In the genomic region with DNA sequence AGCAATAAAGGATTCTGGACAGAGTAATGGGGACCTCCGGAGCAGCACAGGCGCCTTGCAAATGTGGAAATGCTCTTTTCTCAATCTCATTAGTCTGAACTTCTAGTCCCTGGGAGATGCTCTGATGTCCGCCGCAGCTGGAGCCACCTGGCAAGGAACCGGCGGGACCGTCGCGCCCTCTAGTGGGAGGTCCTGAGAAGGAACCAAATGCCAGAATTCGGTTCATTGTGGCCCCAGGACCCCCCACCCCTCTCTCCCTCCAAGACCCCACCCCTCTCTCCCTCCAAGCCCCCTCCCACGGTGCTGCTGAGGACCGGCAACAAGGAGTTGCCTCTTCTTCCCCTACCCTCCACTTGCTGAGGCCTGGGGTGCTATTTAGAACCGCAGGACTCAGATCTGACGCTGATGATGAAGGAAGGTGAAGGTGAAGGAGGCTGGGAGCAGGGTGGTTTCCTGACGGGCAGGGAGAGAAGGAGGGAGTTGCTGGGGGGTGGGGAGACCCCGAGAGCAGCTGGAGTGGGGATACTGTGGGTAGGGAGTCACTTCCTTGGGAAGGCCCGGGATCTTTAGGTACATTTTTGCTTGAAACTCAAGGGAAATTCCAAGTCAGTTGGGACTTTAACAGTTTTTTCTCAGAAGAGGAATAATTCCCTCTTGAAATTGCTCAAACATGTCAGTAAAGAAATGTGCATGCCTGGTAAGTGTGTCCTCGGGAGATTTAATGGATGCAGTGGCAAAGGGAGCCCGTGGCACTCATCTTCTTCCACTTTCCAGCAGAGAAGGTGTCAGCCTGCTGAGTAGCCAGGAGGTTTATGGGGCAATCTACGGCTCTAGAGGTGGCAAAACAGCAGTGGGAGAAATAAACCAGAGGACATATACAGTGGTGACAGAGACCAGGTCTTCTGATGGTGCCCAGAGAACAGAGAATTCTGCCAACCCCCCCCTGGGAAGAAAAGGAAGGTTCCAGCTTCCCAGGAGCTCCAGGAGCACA, we compare ENCODE assay signal across 1 cellular context.
TF ChIP-seq lines count a peak whose summit lies in the region.

No MANE protein-coding gene starts in this region.

TF ChIP-seq in HEK293, 187 proteins besides CTCF, POLR2A, EP300 and RAD21 (continued from another document):
- TF ChIP-seq, protein P1, sequence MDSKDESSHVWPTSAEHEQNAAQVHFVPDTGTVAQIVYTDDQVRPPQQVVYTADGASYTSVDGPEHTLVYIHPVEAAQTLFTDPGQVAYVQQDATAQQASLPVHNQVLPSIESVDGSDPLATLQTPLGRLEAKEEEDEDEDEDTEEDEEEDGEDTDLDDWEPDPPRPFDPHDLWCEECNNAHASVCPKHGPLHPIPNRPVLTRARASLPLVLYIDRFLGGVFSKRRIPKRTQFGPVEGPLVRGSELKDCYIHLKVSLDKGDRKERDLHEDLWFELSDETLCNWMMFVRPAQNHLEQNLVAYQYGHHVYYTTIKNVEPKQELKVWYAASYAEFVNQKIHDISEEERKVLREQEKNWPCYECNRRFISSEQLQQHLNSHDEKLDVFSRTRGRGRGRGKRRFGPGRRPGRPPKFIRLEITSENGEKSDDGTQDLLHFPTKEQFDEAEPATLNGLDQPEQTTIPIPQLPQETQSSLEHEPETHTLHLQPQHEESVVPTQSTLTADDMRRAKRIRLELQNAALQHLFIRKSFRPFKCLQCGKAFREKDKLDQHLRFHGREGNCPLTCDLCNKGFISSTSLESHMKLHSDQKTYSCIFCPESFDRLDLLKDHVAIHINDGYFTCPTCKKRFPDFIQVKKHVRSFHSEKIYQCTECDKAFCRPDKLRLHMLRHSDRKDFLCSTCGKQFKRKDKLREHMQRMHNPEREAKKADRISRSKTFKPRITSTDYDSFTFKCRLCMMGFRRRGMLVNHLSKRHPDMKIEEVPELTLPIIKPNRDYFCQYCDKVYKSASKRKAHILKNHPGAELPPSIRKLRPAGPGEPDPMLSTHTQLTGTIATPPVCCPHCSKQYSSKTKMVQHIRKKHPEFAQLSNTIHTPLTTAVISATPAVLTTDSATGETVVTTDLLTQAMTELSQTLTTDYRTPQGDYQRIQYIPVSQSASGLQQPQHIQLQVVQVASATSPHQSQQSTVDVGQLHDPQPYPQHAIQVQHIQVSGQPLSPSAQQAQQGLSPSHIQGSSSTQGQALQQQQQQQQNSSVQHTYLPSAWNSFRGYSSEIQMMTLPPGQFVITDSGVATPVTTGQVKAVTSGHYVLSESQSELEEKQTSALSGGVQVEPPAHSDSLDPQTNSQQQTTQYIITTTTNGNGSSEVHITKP (tag by site-specific recombination; IDR thresholded peaks at IDR 0.05) = no peak
- TF ChIP-seq ZNF701 (tag by site-specific recombination; IDR thresholded peaks at IDR 0.05) (no peak), ZNF654 (tag by site-specific recombination; IDR thresholded peaks at IDR 0.05; ENCODE audit: low read depth) (peak; percentile 75), WT1 (tag by site-specific recombination; IDR thresholded peaks at IDR 0.05) (no peak), ZBTB44 (tag by site-specific recombination; IDR thresholded peaks at IDR 0.05) (0 out of 2 replicates have a peak, but pooled peaks have one; percentile 17), ZNF518A (tag by site-specific recombination; conservative IDR thresholded peaks at IDR 0.05; ENCODE audit: low read depth) (no peak), GLI4 (tag by site-specific recombination; IDR thresholded peaks at IDR 0.05) (no peak), ZNF777 (tag by site-specific recombination; IDR thresholded peaks at IDR 0.05; ENCODE audit: borderline replicate concordance) (no peak), ZSCAN30 (tag by site-specific recombination; IDR thresholded peaks at IDR 0.05) (peak; percentile 30; the same call in 1 of the 2 replicates), ZNF311 (tag by site-specific recombination; IDR thresholded peaks at IDR 0.05; ENCODE audit: borderline replicate concordance) (no peak), ZNF747 (tag by site-specific recombination; IDR thresholded peaks at IDR 0.05) (no peak), ZNF2 (tag by site-specific recombination; IDR thresholded peaks at IDR 0.05) (peak; percentile 86), SALL2 (tag by site-specific recombination; IDR thresholded peaks at IDR 0.05; ENCODE audit: borderline replicate concordance) (no peak), ZNF404 (tag by site-specific recombination; IDR thresholded peaks at IDR 0.05) (no peak), ZFP41 (tag by site-specific recombination; IDR thresholded peaks at IDR 0.05; ENCODE audit: borderline replicate concordance) (no peak), ZNF776 (tag by site-specific recombination; IDR thresholded peaks at IDR 0.05; ENCODE audit: borderline replicate concordance) (no peak), ZNF596 (tag by site-specific recombination; IDR thresholded peaks at IDR 0.05) (no peak), ZBTB49 (tag by site-specific recombination; IDR thresholded peaks at IDR 0.05; ENCODE audit: low read depth) (no peak), GLIS1 (tag by site-specific recombination; IDR thresholded peaks at IDR 0.05) (peak; percentile 68; the same call in 1 of the 2 replicates), ZFP3 (tag by site-specific recombination; IDR thresholded peaks at IDR 0.05; ENCODE audit: low read depth) (no peak), ZBTB7A (tag by site-specific recombination; IDR thresholded peaks at IDR 0.05; ENCODE audit: low read depth) (no peak), GLIS2 (tag by site-specific recombination; IDR thresholded peaks at IDR 0.05) (peak; percentile 72), ZNF768 (tag by site-specific recombination; IDR thresholded peaks at IDR 0.05) (no peak)
- TF ChIP-seq, protein P2, sequence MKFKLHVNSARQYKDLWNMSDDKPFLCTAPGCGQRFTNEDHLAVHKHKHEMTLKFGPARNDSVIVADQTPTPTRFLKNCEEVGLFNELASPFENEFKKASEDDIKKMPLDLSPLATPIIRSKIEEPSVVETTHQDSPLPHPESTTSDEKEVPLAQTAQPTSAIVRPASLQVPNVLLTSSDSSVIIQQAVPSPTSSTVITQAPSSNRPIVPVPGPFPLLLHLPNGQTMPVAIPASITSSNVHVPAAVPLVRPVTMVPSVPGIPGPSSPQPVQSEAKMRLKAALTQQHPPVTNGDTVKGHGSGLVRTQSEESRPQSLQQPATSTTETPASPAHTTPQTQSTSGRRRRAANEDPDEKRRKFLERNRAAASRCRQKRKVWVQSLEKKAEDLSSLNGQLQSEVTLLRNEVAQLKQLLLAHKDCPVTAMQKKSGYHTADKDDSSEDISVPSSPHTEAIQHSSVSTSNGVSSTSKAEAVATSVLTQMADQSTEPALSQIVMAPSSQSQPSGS (tag by site-specific recombination; IDR thresholded peaks at IDR 0.05; ENCODE audit: low read depth) = no peak
- TF ChIP-seq, protein P3, sequence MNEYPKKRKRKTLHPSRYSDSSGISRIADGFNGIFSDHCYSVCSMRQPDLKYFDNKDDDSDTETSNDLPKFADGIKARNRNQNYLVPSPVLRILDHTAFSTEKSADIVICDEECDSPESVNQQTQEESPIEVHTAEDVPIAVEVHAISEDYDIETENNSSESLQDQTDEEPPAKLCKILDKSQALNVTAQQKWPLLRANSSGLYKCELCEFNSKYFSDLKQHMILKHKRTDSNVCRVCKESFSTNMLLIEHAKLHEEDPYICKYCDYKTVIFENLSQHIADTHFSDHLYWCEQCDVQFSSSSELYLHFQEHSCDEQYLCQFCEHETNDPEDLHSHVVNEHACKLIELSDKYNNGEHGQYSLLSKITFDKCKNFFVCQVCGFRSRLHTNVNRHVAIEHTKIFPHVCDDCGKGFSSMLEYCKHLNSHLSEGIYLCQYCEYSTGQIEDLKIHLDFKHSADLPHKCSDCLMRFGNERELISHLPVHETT (tag by site-specific recombination; IDR thresholded peaks at IDR 0.05) = no peak
TF ChIP-seq in HEK293: peak in this region for 7.
